In the genomic region with DNA sequence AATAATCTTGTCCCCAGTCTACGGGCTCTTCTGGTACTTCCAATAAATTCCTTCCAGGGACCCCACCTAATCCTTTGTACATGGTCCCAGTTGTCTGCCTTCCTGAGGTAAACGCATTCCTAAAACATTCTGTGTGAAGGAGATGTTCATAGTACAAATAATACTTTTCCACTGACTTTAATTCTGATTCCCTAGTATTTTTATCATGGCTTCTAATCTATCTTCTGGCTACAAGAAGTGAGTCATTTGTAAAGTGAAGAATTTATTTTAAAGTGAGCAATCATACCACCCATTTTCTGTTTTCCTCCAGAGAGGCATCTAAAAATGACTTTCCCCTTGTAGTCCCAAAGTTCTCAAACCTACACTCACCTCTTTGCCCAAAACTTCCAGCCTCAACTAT, we compare ENCODE assay signal across 1 cellular context.
TF ChIP-seq lines count a peak whose summit lies in the region.

No MANE protein-coding gene starts in this region.

TF ChIP-seq in K562, 482 proteins besides CTCF, POLR2A, EP300 and RAD21 (continued from another document):
- TF ChIP-seq, protein P1, sequence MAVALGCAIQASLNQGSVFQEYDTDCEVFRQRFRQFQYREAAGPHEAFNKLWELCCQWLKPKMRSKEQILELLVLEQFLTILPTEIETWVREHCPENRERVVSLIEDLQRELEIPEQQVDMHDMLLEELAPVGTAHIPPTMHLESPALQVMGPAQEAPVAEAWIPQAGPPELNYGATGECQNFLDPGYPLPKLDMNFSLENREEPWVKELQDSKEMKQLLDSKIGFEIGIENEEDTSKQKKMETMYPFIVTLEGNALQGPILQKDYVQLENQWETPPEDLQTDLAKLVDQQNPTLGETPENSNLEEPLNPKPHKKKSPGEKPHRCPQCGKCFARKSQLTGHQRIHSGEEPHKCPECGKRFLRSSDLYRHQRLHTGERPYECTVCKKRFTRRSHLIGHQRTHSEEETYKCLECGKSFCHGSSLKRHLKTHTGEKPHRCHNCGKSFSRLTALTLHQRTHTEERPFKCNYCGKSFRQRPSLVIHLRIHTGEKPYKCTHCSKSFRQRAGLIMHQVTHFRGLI (CRISPR knock-in tag; IDR thresholded peaks at IDR 0.05): no peak
- TF ChIP-seq SIX5 (IDR thresholded peaks at IDR 0.05; ENCODE audit: borderline replicate concordance in 1 of 2, insufficient read depth in 1 of 2, low read depth in 1 of 2, low read length in 2 of 2) (no peak), SMAD2 (IDR thresholded peaks at IDR 0.05; ENCODE audit: low read depth, low read length) (no peak), CEBPB (tag; IDR thresholded peaks at IDR 0.05) (no peak), PTRF (tag; IDR thresholded peaks at IDR 0.05) (no peak), FOSL1 (tag; conservative IDR thresholded peaks at IDR 0.05) (peak; percentile 75)
- TF ChIP-seq, protein P2, sequence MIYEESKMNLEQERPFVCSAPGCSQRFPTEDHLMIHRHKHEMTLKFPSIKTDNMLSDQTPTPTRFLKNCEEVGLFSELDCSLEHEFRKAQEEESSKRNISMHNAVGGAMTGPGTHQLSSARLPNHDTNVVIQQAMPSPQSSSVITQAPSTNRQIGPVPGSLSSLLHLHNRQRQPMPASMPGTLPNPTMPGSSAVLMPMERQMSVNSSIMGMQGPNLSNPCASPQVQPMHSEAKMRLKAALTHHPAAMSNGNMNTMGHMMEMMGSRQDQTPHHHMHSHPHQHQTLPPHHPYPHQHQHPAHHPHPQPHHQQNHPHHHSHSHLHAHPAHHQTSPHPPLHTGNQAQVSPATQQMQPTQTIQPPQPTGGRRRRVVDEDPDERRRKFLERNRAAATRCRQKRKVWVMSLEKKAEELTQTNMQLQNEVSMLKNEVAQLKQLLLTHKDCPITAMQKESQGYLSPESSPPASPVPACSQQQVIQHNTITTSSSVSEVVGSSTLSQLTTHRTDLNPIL (CRISPR knock-in tag; IDR thresholded peaks at IDR 0.05): no peak
